In genomic region chr19:18785179-18786124, GRCh38 we compare ENCODE assay signal across 8 cellular contexts. TPM values are rescaled to one million over a fixed set of nuclear protein-coding genes. Genes with fewer than 3 reads are reported as not detected.
A peak's percentile ranks its signal among the peaks of the same experiment; 100 is the strongest.
DNase-seq lines count a peak whose midpoint lies in the region; ATAC-seq, FAIRE-seq and TF ChIP-seq lines count a peak whose summit lies in the region.

No MANE protein-coding gene starts in this region.

- H3K27me3 ChIP-seq in mammary epithelial cell (ENCODE audit: insufficient read depth, low read length), result peaks cover 20% of the 10 kb centered on the region
- H3K27me3 ChIP-seq in HepG2 (ENCODE audit: control insufficient read depth in 1 of 2, insufficient read depth in 2 of 2, low read length in 2 of 2), result peaks cover 11 to 36% of the 10 kb centered on the region in 2 experiments

- dilution Hi-C loops in mammary epithelial cell (cut with HindIII; ENCODE audit: low sequenced_read_pairs), result no loop called here

- TF ChIP-seq POLR2A in HepG2 (IDR thresholded peaks at IDR 0.05; ENCODE audit: insufficient read depth in 1 of 2, low read depth in 2 of 2, low read length in 2 of 2), result no peak

- TF ChIP-seq RAD21 in HepG2 (CRISPR knock-in tag; IDR thresholded peaks at IDR 0.05), result no peak

- H3K27ac ChIP-seq in mammary epithelial cell (ENCODE audit: insufficient read depth, low read depth, low read length), result no peak overlapping the region
- no peak overlapping the region for H3K27ac ChIP-seq in HepG2 (ENCODE audit: extremely low read length, insufficient read depth, low read length)

- H3K4me1 ChIP-seq in mammary epithelial cell (ENCODE audit: insufficient read depth, low read length) (no peaks in the 10 kb centered on the region), HepG2 (ENCODE audit: insufficient read depth, low read length) (peaks cover 41% of the 10 kb centered on the region)

- H3K36me3 ChIP-seq in mammary epithelial cell (ENCODE audit: insufficient read depth, low read length) (no peaks in the 10 kb centered on the region), HepG2 (replicated peaks in 1 of 2; ENCODE audit: control insufficient read depth in 1 of 2, insufficient read depth in 2 of 2, low read length in 2 of 2) (no peaks in the 10 kb centered on the region)

- CTCF ChIA-PET in mammary epithelial cell (lab: Charles Lee; ENCODE audit: low non-redundant PET) (no interaction called here), HepG2 (lab: Yijun Ruan, JAX; ENCODE audit: low intra/inter-chr PET ratio, low total read pairs) (no interaction called here)

- in situ Hi-C loops in mammary epithelial cell (cut with MboI; ENCODE audit: low sequenced_read_pairs in 2 of 2), result no loop called here
- in situ Hi-C loops in HepG2 (cut with HindIII; ENCODE audit: extremely low pct_ligation_motif_present, low pct_unique_long_range_greater_than_20kb), result loop anchor here (5.0 kb wide), 1 partner anchor 57 kb away; no protein-coding TSS in a partner anchor

- TF ChIP-seq CTCF in mammary epithelial cell (conservative IDR thresholded peaks at IDR 0.05 in 1 of 2, IDR thresholded peaks at IDR 0.05 in 1 of 2; ENCODE audit: extremely low read depth in 1 of 2, insufficient read depth in 1 of 2, low read depth in 1 of 2, low read length in 2 of 2) (no peak), HepG2 (CRISPR knock-in tag; IDR thresholded peaks at IDR 0.05) (0 out of 2 replicates have a peak, but pooled peaks have one; percentile 7)

- H3K4me3 ChIP-seq in mammary epithelial cell (replicated peaks in 1 of 3; ENCODE audit: insufficient read depth in 1 of 3, low read depth in 2 of 3, low read length in 3 of 3) (no peak overlapping the region), HepG2 (replicated peaks in 1 of 3; ENCODE audit: insufficient read depth in 1 of 3, low read depth in 2 of 3, low read length in 3 of 3) (peak overlapping the region; percentile 32 to 81 (median 52); a peak in 5 of 6 replicates)

- H3K9me3 ChIP-seq in mammary epithelial cell (replicated peaks; ENCODE audit: insufficient read depth, low read length) (no peaks in the 10 kb centered on the region), HepG2 (ENCODE audit: low read length) (no peaks in the 10 kb centered on the region)

- intact Hi-C loops in mammary epithelial cell (cut with micrococcal nuclease) (no loop called here), HepG2 (cut with micrococcal nuclease; ENCODE audit: unreplicated experiment) (no loop called here)

- H4K20me1 ChIP-seq in mammary epithelial cell (ENCODE audit: insufficient read depth, low read length) (no peaks in the 10 kb centered on the region), HepG2 (ENCODE audit: insufficient read depth, low read length) (no peaks in the 10 kb centered on the region)

- peak; percentile 36 for FAIRE-seq in HepG2 (lab: Jason Lieb, UNC)

- TF ChIP-seq EP300 in HepG2 (IDR thresholded peaks at IDR 0.05; ENCODE audit: low read depth in 2 of 2, low read length in 2 of 2) (no peak), HepG2 (CRISPR knock-in tag; IDR thresholded peaks at IDR 0.05; ENCODE audit: borderline replicate concordance) (no peak)

- no peaks in the 10 kb centered on the region for H3K79me2 ChIP-seq in mammary epithelial cell (ENCODE audit: insufficient read depth, low read length)
- H3K79me2 ChIP-seq in HepG2 (ENCODE audit: insufficient read depth, low read length), result no peaks in the 10 kb centered on the region

- no peak overlapping the region for H2AFZ ChIP-seq in mammary epithelial cell (ENCODE audit: low read depth, low read length)
- H2AFZ ChIP-seq in HepG2 (ENCODE audit: low read length), result no peak overlapping the region

- H3K9ac ChIP-seq in mammary epithelial cell (ENCODE audit: insufficient read depth, low read length) (no peak overlapping the region), HepG2 (ENCODE audit: insufficient read depth, low read depth, low read length) (peak overlapping the region; percentile 57; the same call in 1 of the 2 replicates)

- H3K4me2 ChIP-seq in mammary epithelial cell (ENCODE audit: insufficient read depth, low read depth, low read length) (peak overlapping the region; percentile 2), HepG2 (ENCODE audit: low read depth, low read length) (peak overlapping the region; percentile 96)

- 80% methylated on average over 6 of the region's 65 CpGs for WGBS in mammary epithelial cell (ENCODE audit: low coverage, missing lambda C conversion rate)
- 11% methylated on average over 28 of the region's 65 CpGs for WGBS in HepG2 (ENCODE audit: low lambda C conversion rate)

- POLR2A ChIA-PET in HepG2 (lab: Yijun Ruan, JAX), result interaction anchor here (1.2 to 1.3 kb wide), 2 partner anchors 55 to 62 kb away, joined by 3 to 4 read pairs; no protein-coding TSS in a partner anchor

- BruUV-seq in mammary epithelial cell (replicated peaks; lab: Mats Ljungman, UMichigan) (no TSS peak), HepG2 (replicated peaks; lab: Mats Ljungman, UMichigan) (no TSS peak)

- ATAC-seq in activated CD4-positive, CD25-positive, alpha-beta regulatory T cell treated with anti-CD3 and anti-CD28 coated beads, Interleukin-2, amount 50 U/mL, for 24 hours, result peak; percentile 45 to 56
- ATAC-seq in HepG2 (peak; percentile 70), HG02885 (IDR thresholded peaks at IDR 0.05; ENCODE audit: poor library complexity, unreplicated experiment) (no peak), HG02763 (IDR thresholded peaks at IDR 0.05; ENCODE audit: unreplicated experiment) (no peak)

- DNase-seq in EH (ENCODE audit: low read depth), result peak; percentile 67
- DNase-seq in NCI-H1105 treated with DMSO at 0.1 percent for 48 hours (lab: John Stamatoyannopoulos, UW), result peak; percentile 60
- DNase-seq in mammary epithelial cell, result no peak
- DNase-seq in HepG2 (ENCODE audit: low spot score), result peak; percentile 65
- DNase-seq in stimulated activated CD8-positive, alpha-beta memory T cell treated with anti-CD3 and anti-CD28 coated beads, Interleukin-2, amount 100 ng/mL, for 1 hour (ENCODE audit: low read depth in 2 of 2), result peak; percentile 24 to 47

TF ChIP-seq in HepG2, 621 proteins besides CTCF, POLR2A, EP300 and RAD21 (continues in another document):
- no peak for TF ChIP-seq AGO2 (optimal IDR thresholded peaks at IDR 0.05; ENCODE audit: low read depth, low read length)

RNA-seq across cellular contexts. Expression of gene COMP, which starts 5.7 kb away (rescaled TPM):
- total RNA-seq in mammary epithelial cell (1 to 10 TPM in 1 of 2 donors, not detected in 1; 1.2 TPM), HepG2 (2016; rRNA removed; fragmentation: Illumina TruSeq; extraction: Trizol) (0.04 TPM in 1 of 2 replicates, not detected in the other)
- polyA plus RNA-seq in mammary epithelial cell (not detected), HepG2 (2011; rRNA removed) (0.13 and 0.16 TPM in 2 replicates)
- not detected for polyA minus RNA-seq in mammary epithelial cell
- not detected in 2 replicates for total RNA-seq in HepG2 (2016; cell fraction: cytosol; rRNA removed; fragmentation: Illumina TruSeq; extraction: Trizol; ENCODE audit: low read depth)
- 0.04 TPM in 1 of 2 replicates, not detected in the other for total RNA-seq in HepG2 (2016; cell fraction: insoluble cytoplasmic fraction; rRNA removed; fragmentation: Illumina TruSeq; extraction: Trizol)
- not detected in 2 replicates for total RNA-seq in HepG2 (2016; cell fraction: membrane; rRNA removed; fragmentation: Illumina TruSeq; extraction: Trizol)
- total RNA-seq in HepG2 (2016; cell fraction: nucleus; rRNA removed; fragmentation: Illumina TruSeq; extraction: Trizol), result not detected in 2 replicates
- 0.16 and 0.19 TPM in 2 replicates for polyA plus RNA-seq in HepG2 (2011; cell fraction: cytosol; rRNA removed)
- 0.23 and 0.37 TPM in 2 replicates for polyA plus RNA-seq in HepG2 (2011; cell fraction: nucleus; rRNA removed)
- polyA plus RNA-seq in HepG2 (2012), result 0.36 and 0.49 TPM in 2 replicates
- polyA plus RNA-seq in HepG2 (2016; cell fraction: cytosol; fragmentation: Illumina TruSeq; extraction: Trizol; ENCODE audit: low read depth), result not detected in 2 replicates
- polyA plus RNA-seq in HepG2 (2016; cell fraction: insoluble cytoplasmic fraction; fragmentation: Illumina TruSeq; extraction: Trizol; ENCODE audit: low read depth), result not detected in 2 replicates
- 0.08 TPM in 1 of 2 replicates, not detected in the other for polyA plus RNA-seq in HepG2 (2016; cell fraction: membrane; fragmentation: Illumina TruSeq; extraction: Trizol; ENCODE audit: low read depth)
- 0.31 and 0.66 TPM in 2 replicates for polyA plus RNA-seq in HepG2 (2016; cell fraction: nucleus; fragmentation: Illumina TruSeq; extraction: Trizol; ENCODE audit: insufficient read depth, low read depth)
- not detected in 2 replicates for polyA minus RNA-seq in HepG2 (2011; rRNA and poly(A)+ RNA removed; ENCODE audit: low replicate concordance)
- polyA minus RNA-seq in HepG2 (2011; cell fraction: cytosol; rRNA and poly(A)+ RNA removed), result not detected in 2 replicates
- not detected in 2 replicates for polyA minus RNA-seq in HepG2 (2011; cell fraction: nucleus; rRNA and poly(A)+ RNA removed)

RNA-seq across cellular contexts. Expression of gene UPF1, which starts 46.3 kb away (rescaled TPM):
- 10 to 100 TPM; 74.5 to 82.0 TPM for total RNA-seq in mammary epithelial cell
- polyA plus RNA-seq in mammary epithelial cell, result 49.9 TPM
- 163 TPM for polyA minus RNA-seq in mammary epithelial cell
- 37.3 and 41.8 TPM in 2 replicates for total RNA-seq in HepG2 (2016; rRNA removed; fragmentation: Illumina TruSeq; extraction: Trizol)
- 12.2 and 13.8 TPM in 2 replicates for total RNA-seq in HepG2 (2016; cell fraction: cytosol; rRNA removed; fragmentation: Illumina TruSeq; extraction: Trizol; ENCODE audit: low read depth)
- 29.5 and 44.5 TPM in 2 replicates for total RNA-seq in HepG2 (2016; cell fraction: insoluble cytoplasmic fraction; rRNA removed; fragmentation: Illumina TruSeq; extraction: Trizol)
- total RNA-seq in HepG2 (2016; cell fraction: membrane; rRNA removed; fragmentation: Illumina TruSeq; extraction: Trizol), result 18.3 and 21.1 TPM in 2 replicates
- 36.9 and 43.6 TPM in 2 replicates for total RNA-seq in HepG2 (2016; cell fraction: nucleus; rRNA removed; fragmentation: Illumina TruSeq; extraction: Trizol)
- 16.9 and 23.1 TPM in 2 replicates for polyA plus RNA-seq in HepG2 (2011; rRNA removed)
- 11.8 and 14.9 TPM in 2 replicates for polyA plus RNA-seq in HepG2 (2011; cell fraction: cytosol; rRNA removed)
- polyA plus RNA-seq in HepG2 (2011; cell fraction: nucleus; rRNA removed), result 81.5 and 87.6 TPM in 2 replicates
- 32.0 and 33.3 TPM in 2 replicates for polyA plus RNA-seq in HepG2 (2012)
- 5.5 and 6.1 TPM in 2 replicates for polyA plus RNA-seq in HepG2 (2016; cell fraction: cytosol; fragmentation: Illumina TruSeq; extraction: Trizol; ENCODE audit: low read depth)
- polyA plus RNA-seq in HepG2 (2016; cell fraction: insoluble cytoplasmic fraction; fragmentation: Illumina TruSeq; extraction: Trizol; ENCODE audit: low read depth), result 29.2 and 42.1 TPM in 2 replicates
- polyA plus RNA-seq in HepG2 (2016; cell fraction: membrane; fragmentation: Illumina TruSeq; extraction: Trizol; ENCODE audit: low read depth), result 9.6 and 10.6 TPM in 2 replicates
- 67.1 and 73.6 TPM in 2 replicates for polyA plus RNA-seq in HepG2 (2016; cell fraction: nucleus; fragmentation: Illumina TruSeq; extraction: Trizol; ENCODE audit: insufficient read depth, low read depth)
- 65.4 and 85.0 TPM in 2 replicates for polyA minus RNA-seq in HepG2 (2011; rRNA and poly(A)+ RNA removed; ENCODE audit: low replicate concordance)
- 39.4 and 46.0 TPM in 2 replicates for polyA minus RNA-seq in HepG2 (2011; cell fraction: cytosol; rRNA and poly(A)+ RNA removed)
- polyA minus RNA-seq in HepG2 (2011; cell fraction: nucleus; rRNA and poly(A)+ RNA removed), result 47.6 and 69.0 TPM in 2 replicates

Comparison
In these comparisons a context has a peak if more than half of its experiments do, and no peak if none do; other contexts are left out.
1. ATAC-seq: peak in activated CD4-positive, CD25-positive, alpha-beta regulatory T cell treated with anti-CD3 and anti-CD28 coated beads, Interleukin-2, amount 50 U/mL, for 24 hours (2 of 2) and HepG2 (single experiment); none in HG02885 (single experiment) and HG02763 (single experiment).
2. H3K4me3 ChIP-seq: peak in HepG2 (3 of 3); none in mammary epithelial cell (0 of 3).